In genomic region chr2:6923319-6923718, GRCh38 we compare ENCODE assay signal across 28 cellular contexts. TPM values are rescaled to one million over a fixed set of nuclear protein-coding genes. Genes with fewer than 3 reads are reported as not detected.
A peak's percentile ranks its signal among the peaks of the same experiment; 100 is the strongest.
DNase-seq lines count a peak whose midpoint lies in the region; ATAC-seq and TF ChIP-seq lines count a peak whose summit lies in the region.
"Had no signal": no experiment of that assay in that cellular context is flagged by ENCODE, and none has a peak within 500 bp of the region (broad histone marks: within the 10 kb centered on the region; RNA-seq: fewer than 3 reads in every experiment).

No MANE protein-coding gene starts in this region.

- peaks cover 73% of the 10 kb centered on the region for H3K36me3 Mint-ChIP-seq in activated naive CD8-positive, alpha-beta T cell treated with anti-CD3 and anti-CD28 coated beads, Interleukin-2, amount 10 ng/mL, durations not matched to agents 7 days and 5 days
- H3K36me3 Mint-ChIP-seq in activated naive CD8-positive, alpha-beta T cell treated with anti-CD3 and anti-CD28 coated beads, Interleukin-2, amount 50 U/mL, for 24 hours (ENCODE audit: low read depth), result peaks cover 29% of the 10 kb centered on the region
- peaks cover 8% of the 10 kb centered on the region for H3K36me3 Mint-ChIP-seq in stimulated activated effector memory CD8-positive, alpha-beta T cell treated with anti-CD3 and anti-CD28 coated beads, Interleukin-12 subunit alpha, Interleukin-12 subunit beta, amount 100 ng/mL, for 72 hours

- H3K27me3 ChIP-seq in uterus, result no peaks in the 10 kb centered on the region
- H3K27me3 ChIP-seq: BLaER1, esophagus squamous epithelium, gastroesophageal sphincter, SJSA1, testis, vagina had no signal

- no peaks in the 10 kb centered on the region for H3K27me3 Mint-ChIP-seq in activated naive CD8-positive, alpha-beta T cell treated with anti-CD3 and anti-CD28 coated beads, Interleukin-2, amount 10 ng/mL, durations not matched to agents 7 days and 5 days
- H3K27me3 Mint-ChIP-seq in activated naive CD8-positive, alpha-beta T cell treated with anti-CD3 and anti-CD28 coated beads, Interleukin-2, amount 50 U/mL, for 24 hours, result no peaks in the 10 kb centered on the region

- H3K36me3 ChIP-seq in uterus, result no peaks in the 10 kb centered on the region
- H3K36me3 ChIP-seq: esophagus squamous epithelium, gastroesophageal sphincter, SJSA1, vagina had no signal

- peaks cover 66% of the 10 kb centered on the region for H3K4me1 Mint-ChIP-seq in activated naive CD8-positive, alpha-beta T cell treated with anti-CD3 and anti-CD28 coated beads, Interleukin-2, amount 10 ng/mL, durations not matched to agents 7 days and 5 days
- H3K4me1 Mint-ChIP-seq in activated naive CD8-positive, alpha-beta T cell treated with anti-CD3 and anti-CD28 coated beads, Interleukin-2, amount 50 U/mL, for 24 hours, result peaks cover 64% of the 10 kb centered on the region
- H3K4me1 Mint-ChIP-seq in stimulated activated effector memory CD8-positive, alpha-beta T cell treated with anti-CD3 and anti-CD28 coated beads, Interleukin-12 subunit alpha, Interleukin-12 subunit beta, amount 100 ng/mL, for 72 hours, result peaks cover 87% of the 10 kb centered on the region

- no peak overlapping the region for H3K4me3 Mint-ChIP-seq in activated naive CD8-positive, alpha-beta T cell treated with anti-CD3 and anti-CD28 coated beads, Interleukin-2, amount 10 ng/mL, durations not matched to agents 7 days and 5 days
- H3K4me3 Mint-ChIP-seq in activated naive CD8-positive, alpha-beta T cell treated with anti-CD3 and anti-CD28 coated beads, Interleukin-2, amount 50 U/mL, for 24 hours, result no peak overlapping the region
- no peak overlapping the region for H3K4me3 Mint-ChIP-seq in stimulated activated effector memory CD8-positive, alpha-beta T cell treated with anti-CD3 and anti-CD28 coated beads, Interleukin-12 subunit alpha, Interleukin-12 subunit beta, amount 100 ng/mL, for 72 hours
- H3K4me3 Mint-ChIP-seq: endodermal cell; stimulated activated memory B cell treated with anti-CD40 and anti-IgM and Interleukin-4, amounts not matched to agents 10 μg/mL and 1 μg/mL and 100 μg/mL, for 72 hours had no signal

- no peak for DNase-seq in activated naive CD8-positive, alpha-beta T cell treated with anti-CD3 and anti-CD28 coated beads, Interleukin-2, amount 10 ng/mL, durations not matched to agents 7 days and 5 days
- no peak for DNase-seq in activated naive CD8-positive, alpha-beta T cell treated with anti-CD3 and anti-CD28 coated beads, Interleukin-2, amount 50 U/mL, for 24 hours
- DNase-seq in inferior parietal cortex (ENCODE audit: extremely low spot score) (peak; percentile 28), uterus (no peak)
- DNase-seq in stimulated activated effector memory CD8-positive, alpha-beta T cell treated with anti-CD3 and anti-CD28 coated beads, Interleukin-12 subunit alpha, Interleukin-12 subunit beta, amount 100 ng/mL, for 72 hours (ENCODE audit: low spot score in 2 of 2), result no peak
- DNase-seq: ACHN; activated CD4-positive, alpha-beta T cell treated with anti-CD3 and anti-CD28 coated beads, Interleukin-2, amount 50 U/mL, for 1 hour; cortex of kidney; endodermal cell; esophagus squamous epithelium; Kasumi-1; MV-4-11; NCI-H69; stimulated activated CD4-positive, alpha-beta T cell treated with anti-CD3 and anti-CD28 coated beads, Interleukin-2, amount 100 ng/mL, for 48 hours; T-helper 1 cell; testis; WERI-Rb-1 had no signal

- POLR2A ChIA-PET in activated naive CD8-positive, alpha-beta T cell treated with anti-CD3 and anti-CD28 coated beads, Interleukin-2, amount 10 ng/mL, durations not matched to agents 7 days and 5 days (lab: Charles Lee), result interaction anchor here (1.2 to 10.3 kb wide), 2 partner anchors 8 to 16 kb away, joined by 4 to 113 read pairs; no protein-coding TSS in a partner anchor

- ATAC-seq in activated naive CD8-positive, alpha-beta T cell treated with anti-CD3 and anti-CD28 coated beads, Interleukin-2, amount 10 ng/mL, durations not matched to agents 7 days and 5 days (ENCODE audit: low read depth), result no peak
- ATAC-seq in activated naive CD8-positive, alpha-beta T cell treated with anti-CD3 and anti-CD28 coated beads, Interleukin-2, amount 50 U/mL, for 24 hours, result no peak
- ATAC-seq in stimulated activated effector memory CD8-positive, alpha-beta T cell treated with anti-CD3 and anti-CD28 coated beads, Interleukin-12 subunit alpha, Interleukin-12 subunit beta, amount 100 ng/mL, for 72 hours, result no peak
- ATAC-seq in GM21367 (IDR thresholded peaks at IDR 0.05; ENCODE audit: unreplicated experiment) (no peak), HG03045 (IDR thresholded peaks at IDR 0.05; ENCODE audit: unreplicated experiment) (no peak)
- ATAC-seq: gastroesophageal sphincter; HCT116; stimulated activated memory B cell treated with anti-CD40 and anti-IgM and Interleukin-4, amounts not matched to agents 10 μg/mL and 1 μg/mL and 100 μg/mL, for 72 hours had no signal

- intact Hi-C loops in uterus (cut with DNase I; ENCODE audit: low total_unique reads), result no loop called here

- no peak for TF ChIP-seq POLR2A in uterus (IDR thresholded peaks at IDR 0.05)

- peak overlapping the region; percentile 47 for H3K27ac Mint-ChIP-seq in activated naive CD8-positive, alpha-beta T cell treated with anti-CD3 and anti-CD28 coated beads, Interleukin-2, amount 10 ng/mL, durations not matched to agents 7 days and 5 days
- no peak overlapping the region for H3K27ac Mint-ChIP-seq in activated naive CD8-positive, alpha-beta T cell treated with anti-CD3 and anti-CD28 coated beads, Interleukin-2, amount 50 U/mL, for 24 hours
- peak overlapping the region; percentile 68 for H3K27ac Mint-ChIP-seq in stimulated activated effector memory CD8-positive, alpha-beta T cell treated with anti-CD3 and anti-CD28 coated beads, Interleukin-12 subunit alpha, Interleukin-12 subunit beta, amount 100 ng/mL, for 72 hours
- H3K27ac Mint-ChIP-seq: endodermal cell; stimulated activated memory B cell treated with anti-CD40 and anti-IgM and Interleukin-4, amounts not matched to agents 10 μg/mL and 1 μg/mL and 100 μg/mL, for 72 hours had no signal

- no peak for TF ChIP-seq CTCF in VCaP (conservative IDR thresholded peaks at IDR 0.05)
- no peak for TF ChIP-seq CTCF in uterus (IDR thresholded peaks at IDR 0.05)

- peak overlapping the region; percentile 62 for H3K27ac ChIP-seq in VCaP
- H3K27ac ChIP-seq in uterus, result no peak overlapping the region
- H3K27ac ChIP-seq: BLaER1, esophagus squamous epithelium, gastroesophageal sphincter, HL-60, SJSA1, testis, vagina, WERI-Rb-1 had no signal

- peaks cover 0 to 16% of the 10 kb centered on the region in 2 donors for H3K4me1 ChIP-seq in uterus

- no peak overlapping the region for H3K4me3 ChIP-seq in uterus
- H3K4me3 ChIP-seq: BLaER1, esophagus squamous epithelium, gastroesophageal sphincter, SJSA1, smooth muscle cell, testis, vagina had no signal

- no peaks in the 10 kb centered on the region for H3K9me3 ChIP-seq in uterus
- H3K9me3 ChIP-seq: esophagus squamous epithelium, gastroesophageal sphincter, SJSA1, testis, vagina had no signal

- peaks cover 3% of the 10 kb centered on the region for H3K9me3 Mint-ChIP-seq in activated naive CD8-positive, alpha-beta T cell treated with anti-CD3 and anti-CD28 coated beads, Interleukin-2, amount 10 ng/mL, durations not matched to agents 7 days and 5 days
- H3K9me3 Mint-ChIP-seq in activated naive CD8-positive, alpha-beta T cell treated with anti-CD3 and anti-CD28 coated beads, Interleukin-2, amount 50 U/mL, for 24 hours, result peaks cover 4% of the 10 kb centered on the region
- peaks cover 2% of the 10 kb centered on the region for H3K9me3 Mint-ChIP-seq in stimulated activated effector memory CD8-positive, alpha-beta T cell treated with anti-CD3 and anti-CD28 coated beads, Interleukin-12 subunit alpha, Interleukin-12 subunit beta, amount 100 ng/mL, for 72 hours
- H3K9me3 Mint-ChIP-seq: stimulated activated memory B cell treated with anti-CD40 and anti-IgM and Interleukin-4, amounts not matched to agents 10 μg/mL and 1 μg/mL and 100 μg/mL, for 72 hours had no signal

RNA-seq across cellular contexts. Expression of gene RNF144A, which starts 6.1 kb away (rescaled TPM):
- total RNA-seq in activated naive CD8-positive, alpha-beta T cell treated with anti-CD3 and anti-CD28 coated beads, Interleukin-2, amount 10 ng/mL, durations not matched to agents 7 days and 5 days, result 10 to 100 TPM; 78.7 to 91.1 TPM
- 100 to 1,000 TPM in 1 of 4 donors, 10 to 100 TPM in 3; 22.5 to 103 (median 63.0) TPM for total RNA-seq in uterus

RNA-seq across cellular contexts. Expression of gene RSAD2, which starts 45.7 kb away (rescaled TPM):
- 100 to 1,000 TPM; 104 to 105 TPM for total RNA-seq in activated naive CD8-positive, alpha-beta T cell treated with anti-CD3 and anti-CD28 coated beads, Interleukin-2, amount 10 ng/mL, durations not matched to agents 7 days and 5 days
- 10 to 100 TPM in 2 of 4 donors, under 1 TPM in 2; 0.29 to 14.7 (median 6.3) TPM for total RNA-seq in uterus
- total RNA-seq: SJSA1, smooth muscle cell had no signal

RNA-seq across cellular contexts. Expression of gene CMPK2, which starts 57.6 kb away (rescaled TPM):
- 100 to 1,000 TPM; 102 to 106 TPM for total RNA-seq in activated naive CD8-positive, alpha-beta T cell treated with anti-CD3 and anti-CD28 coated beads, Interleukin-2, amount 10 ng/mL, durations not matched to agents 7 days and 5 days
- total RNA-seq in uterus, result 1 to 10 TPM; 2.9 to 9.7 (median 8.0) TPM

Comparison
In these comparisons a context has a peak if more than half of its experiments do, and no peak if none do; other contexts are left out.
1. RNA of gene RSAD2, which starts 45.7 kb away (total RNA-seq): 104 to 105 TPM in activated naive CD8-positive, alpha-beta T cell treated with anti-CD3 and anti-CD28 coated beads, Interleukin-2, amount 10 ng/mL, durations not matched to agents 7 days and 5 days; 0.29 to 14.7 TPM in uterus; every median in the first group is over 4 times any median in the second.
2. RNA of gene CMPK2, which starts 57.6 kb away (total RNA-seq): 102 to 106 TPM in activated naive CD8-positive, alpha-beta T cell treated with anti-CD3 and anti-CD28 coated beads, Interleukin-2, amount 10 ng/mL, durations not matched to agents 7 days and 5 days; 2.9 to 9.7 TPM in uterus; every median in the first group is over 4 times any median in the second.